ENCODE assay signal across 8 cellular contexts in genomic region chr19:16325161-16325527, GRCh38. TPM values are rescaled to one million over a fixed set of nuclear protein-coding genes. Genes with fewer than 3 reads are reported as not detected.
A peak's percentile ranks its signal among the peaks of the same experiment; 100 is the strongest.
DNase-seq lines count a peak whose midpoint lies in the region; ATAC-seq, FAIRE-seq and TF ChIP-seq lines count a peak whose summit lies in the region.

No MANE protein-coding gene starts in this region.

- H3K4me1 Mint-ChIP-seq in activated CD8-positive, alpha-beta T cell treated with anti-CD3 and anti-CD28 coated beads, Interleukin-2, amount 10 ng/mL, durations not matched to agents 7 days and 5 days (ENCODE audit: low read depth) = peaks cover 51% of the 10 kb centered on the region

- peak overlapping the region; percentile 67 for H3K4me2 ChIP-seq in osteoblast (ENCODE audit: insufficient read depth, low read length)

- no peaks in the 10 kb centered on the region for H3K9me3 ChIP-seq in osteoblast (ENCODE audit: low read depth, low read length)

- H3K4me1 ChIP-seq in osteoblast (ENCODE audit: insufficient read depth, low read length) = peaks cover 13% of the 10 kb centered on the region

- H3K27me3 ChIP-seq in osteoblast (ENCODE audit: insufficient read depth, low read length) = no peaks in the 10 kb centered on the region

- H3K4me3 Mint-ChIP-seq in activated CD8-positive, alpha-beta T cell treated with anti-CD3 and anti-CD28 coated beads, Interleukin-2, amount 10 ng/mL, durations not matched to agents 7 days and 5 days = peak overlapping the region; percentile 66

- CTCF ChIA-PET in activated CD8-positive, alpha-beta T cell treated with anti-CD3 and anti-CD28 coated beads, Interleukin-2, amount 10 ng/mL, durations not matched to agents 7 days and 5 days (lab: Charles Lee) = interaction anchor here (1.0 to 1.5 kb wide), 2 partner anchors 41 to 61 kb away, joined by 3 to 5 read pairs; no protein-coding TSS in a partner anchor

- peak; percentile 7 for ATAC-seq in HG03097 (IDR thresholded peaks at IDR 0.05; ENCODE audit: low FRiP score, unreplicated experiment)
- ATAC-seq in activated CD8-positive, alpha-beta T cell treated with anti-CD3 and anti-CD28 coated beads, Interleukin-2, amount 10 ng/mL, durations not matched to agents 7 days and 5 days = peak; percentile 3
- ATAC-seq in HG03378 (IDR thresholded peaks at IDR 0.05; ENCODE audit: unreplicated experiment) = no peak
- no peak for ATAC-seq in HG02840 (IDR thresholded peaks at IDR 0.05; ENCODE audit: low FRiP score, unreplicated experiment)

- H4K20me1 ChIP-seq in osteoblast (ENCODE audit: insufficient read depth, low read length) = peaks cover 25% of the 10 kb centered on the region

- no peak for TF ChIP-seq POLR2A in GM12892 (IDR thresholded peaks at IDR 0.05; ENCODE audit: low read depth, low read length)

- peaks cover 33% of the 10 kb centered on the region for H3K27me3 Mint-ChIP-seq in activated CD8-positive, alpha-beta T cell treated with anti-CD3 and anti-CD28 coated beads, Interleukin-2, amount 10 ng/mL, durations not matched to agents 7 days and 5 days (ENCODE audit: low read depth)

- H3K9me3 Mint-ChIP-seq in activated CD8-positive, alpha-beta T cell treated with anti-CD3 and anti-CD28 coated beads, Interleukin-2, amount 10 ng/mL, durations not matched to agents 7 days and 5 days (ENCODE audit: insufficient read depth) = no peaks in the 10 kb centered on the region

- H3K4me3 ChIP-seq in osteoblast (ENCODE audit: insufficient read depth, low read length) = peak overlapping the region; percentile 91

- H3K79me2 ChIP-seq in osteoblast (ENCODE audit: insufficient read depth, low read length) = peaks cover 21% of the 10 kb centered on the region

- H2AFZ ChIP-seq in osteoblast (ENCODE audit: low read length) = no peak overlapping the region

- DNase-seq in GM12892 (ENCODE audit: insufficient read length) (no peak), fibroblast of gingiva (ENCODE audit: low read depth) (peak; percentile 21), osteoblast (ENCODE audit: insufficient read length, low spot score, missing footprints) (no peak)
- peak; percentile 60 for DNase-seq in activated CD8-positive, alpha-beta T cell treated with anti-CD3 and anti-CD28 coated beads, Interleukin-2, amount 10 ng/mL, durations not matched to agents 7 days and 5 days
- DNase-seq in NK-92 treated with Interleukin-12 subunit alpha and Interleukin-12 subunit beta, amount 100 ng/mL, for 24 hours (lab: John Stamatoyannopoulos, UW) = no peak

- H3K36me3 ChIP-seq in osteoblast (ENCODE audit: insufficient read depth, low read length) = peaks cover 23% of the 10 kb centered on the region

- no peak for TF ChIP-seq CTCF in osteoblast (IDR thresholded peaks at IDR 0.05; ENCODE audit: extremely low read depth, low read depth, low read length)

- peak; percentile 14 for FAIRE-seq in GM12892 (lab: Jason Lieb, UNC)

- POLR2A ChIA-PET in activated CD8-positive, alpha-beta T cell treated with anti-CD3 and anti-CD28 coated beads, Interleukin-2, amount 10 ng/mL, durations not matched to agents 7 days and 5 days (lab: Charles Lee) = interaction anchor here (0.8 to 11.0 kb wide), 13 partner anchors 11 to 218 kb away, joined by 3 to 556 read pairs (median 3); partner anchors contain the start of gene AP1M1

- peak overlapping the region; percentile 69 for H3K27ac ChIP-seq in osteoblast (ENCODE audit: low read depth, low read length)

- H3K36me3 Mint-ChIP-seq in activated CD8-positive, alpha-beta T cell treated with anti-CD3 and anti-CD28 coated beads, Interleukin-2, amount 10 ng/mL, durations not matched to agents 7 days and 5 days (ENCODE audit: low read depth) = peaks cover 42% of the 10 kb centered on the region

- no peak overlapping the region for H3K27ac Mint-ChIP-seq in activated CD8-positive, alpha-beta T cell treated with anti-CD3 and anti-CD28 coated beads, Interleukin-2, amount 10 ng/mL, durations not matched to agents 7 days and 5 days

RNA-seq across cellular contexts. Expression of gene KLF2, which starts 0.5 kb away (rescaled TPM):
- polyA plus RNA-seq in GM12892 (2012; ENCODE audit: missing spikeins) = 1.7 TPM
- 100 to 1,000 TPM in 1 of 2 experiments, 10 to 100 TPM in 1; 96.0 to 100 TPM for total RNA-seq in activated CD8-positive, alpha-beta T cell treated with anti-CD3 and anti-CD28 coated beads, Interleukin-2, amount 10 ng/mL, durations not matched to agents 7 days and 5 days
- total RNA-seq in osteoblast = 11.2 and 16.6 TPM in 2 replicates

Comparison
In these comparisons a context has a peak if more than half of its experiments do, and no peak if none do; other contexts are left out.
1. DNase-seq: peak in activated CD8-positive, alpha-beta T cell treated with anti-CD3 and anti-CD28 coated beads, Interleukin-2, amount 10 ng/mL, durations not matched to agents 7 days and 5 days (single experiment) and fibroblast of gingiva (single experiment); none in GM12892 (single experiment), osteoblast (single experiment) and NK-92 treated with Interleukin-12 subunit alpha and Interleukin-12 subunit beta, amount 100 ng/mL, for 24 hours (single experiment).
2. ATAC-seq: peak in HG03097 (single experiment) and activated CD8-positive, alpha-beta T cell treated with anti-CD3 and anti-CD28 coated beads, Interleukin-2, amount 10 ng/mL, durations not matched to agents 7 days and 5 days (single experiment); none in HG03378 (single experiment) and HG02840 (single experiment).